In the genomic region with DNA sequence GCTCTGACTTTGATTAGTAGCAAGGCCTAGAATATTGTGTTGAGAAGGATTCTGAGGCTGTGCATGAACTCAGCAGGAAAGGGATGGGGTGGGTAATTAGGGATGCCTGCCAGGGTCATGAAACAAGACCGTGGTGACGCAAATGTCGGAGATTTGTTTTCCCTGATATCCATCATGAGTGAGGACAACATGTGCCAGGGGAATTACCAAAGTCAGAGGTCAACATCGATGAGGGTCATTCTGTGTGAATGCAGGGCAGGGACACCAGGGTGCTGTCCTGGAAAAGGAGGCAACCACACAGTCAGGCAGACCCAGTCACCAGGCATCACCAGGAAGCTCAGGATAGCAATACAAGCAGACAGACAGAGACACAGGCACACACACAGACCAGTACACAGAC, we compare ENCODE assay signal across 17 cellular contexts. TPM values are rescaled to one million over a fixed set of nuclear protein-coding genes. Genes with fewer than 3 reads are reported as not detected.
"Had no signal": no experiment of that assay in that cellular context is flagged by ENCODE, and none has a peak within 500 bp of the region (broad histone marks: within the 10 kb centered on the region; RNA-seq: fewer than 3 reads in every experiment).

No MANE protein-coding gene starts in this region.

- H3K27ac ChIP-seq: cardiac muscle cell, dorsolateral prefrontal cortex, epithelial cell of prostate, parathyroid adenoma, tibial nerve, vagina, WERI-Rb-1 had no signal

- H3K36me3 ChIP-seq: cardiac muscle cell, vagina, WERI-Rb-1 had no signal

- H3K27me3 ChIP-seq: cardiac muscle cell, dorsolateral prefrontal cortex, tibial nerve, vagina had no signal

- H3K4me1 ChIP-seq: parathyroid adenoma, tibial nerve, vagina had no signal

- H3K9me3 ChIP-seq: vagina had no signal

- H3K4me3 ChIP-seq: cardiac muscle cell, dorsolateral prefrontal cortex, tibial nerve, vagina had no signal

- ATAC-seq: natural killer cell had no signal

- DNase-seq: activated CD4-positive, alpha-beta T cell treated with anti-CD3 and anti-CD28 coated beads for 1 hour; activated CD4-positive, alpha-beta T cell treated with anti-CD3 and anti-CD28 coated beads, Interleukin-2, amount 50 U/mL, for 4 hours; activated gamma-delta T cell; dorsolateral prefrontal cortex; mesenchymal stem cell; natural killer cell; stimulated activated CD4-positive, alpha-beta T cell treated with anti-CD3 and anti-CD28 coated beads, Interleukin-12 subunit alpha, Interleukin-12 subunit beta, amount 100 ng/mL, for 4 hours; stimulated activated CD4-positive, alpha-beta T cell treated with anti-CD3 and anti-CD28 coated beads, Interleukin-1b, Interleukin-23, amount 100 ng/mL, for 48 hours; WERI-Rb-1 had no signal

RNA-seq across cellular contexts. Expression of a gene that starts 52.2 kb away (rescaled TPM):
- total RNA-seq: activated CD8-positive, alpha-beta memory T cell treated with anti-CD3 and anti-CD28 coated beads for 36 hours; natural killer cell; SK-MEL-5; T-helper 2 cell treated with Interferon-gamma antibody and Interleukin-4, amounts not matched to agents 100 ng/mL and 5 ng/mL, for 36 hours had no signal
